ENCODE assay signal across 31 cellular contexts in genomic region chr18:24850532-24850931, GRCh38.
"Had no signal": no experiment of that assay in that cellular context is flagged by ENCODE, and none has a peak within 500 bp of the region (broad histone marks: within the 10 kb centered on the region; RNA-seq: fewer than 3 reads in every experiment).

No MANE protein-coding gene starts in this region.

- ATAC-seq: activated CD8-positive, alpha-beta T cell treated with anti-CD3 and anti-CD28 coated beads for 36 hours; activated naive CD4-positive, alpha-beta T cell treated with anti-CD3 and anti-CD28 coated beads, Interleukin-2, amount 50 U/mL, for 72 hours; activated T-cell treated with anti-CD3 and anti-CD28 coated beads, Interleukin-2, amount 50 U/mL, for 4 hours; esophagus mucosa; gastrocnemius medialis; heart right ventricle had no signal

- H3K4me1 ChIP-seq: ascending aorta, breast epithelium, gastrocnemius medialis, heart right ventricle had no signal

- H3K27ac ChIP-seq: ascending aorta, breast epithelium, cardiac muscle cell, coronary artery, dorsolateral prefrontal cortex, gastrocnemius medialis, heart right ventricle had no signal

- DNase-seq: activated CD4-positive, alpha-beta T cell treated with anti-CD3 and anti-CD28 coated beads for 1 hour; activated CD4-positive, alpha-beta T cell treated with anti-CD3 and anti-CD28 coated beads for 4 hours; activated CD4-positive, alpha-beta T cell treated with anti-CD3 and anti-CD28 coated beads, Interleukin-2, amount 10 ng/mL, durations not matched to agents 7 days and 5 days; activated CD4-positive, alpha-beta T cell treated with anti-CD3 and anti-CD28 coated beads, Interleukin-2, amount 50 U/mL, for 4 hours; activated CD8-positive, alpha-beta memory T cell treated with anti-CD3 and anti-CD28 coated beads for 24 hours; activated CD8-positive, alpha-beta T cell treated with anti-CD3 and anti-CD28 coated beads for 36 hours; activated effector memory CD4-positive, alpha-beta T cell treated with anti-CD3 and anti-CD28 coated beads, Interleukin-2, amount 50 U/mL, for 16 hours; activated naive CD4-positive, alpha-beta T cell; activated naive CD4-positive, alpha-beta T cell treated with anti-CD3 and anti-CD28 coated beads, Interleukin-2, amount 10 ng/mL, durations not matched to agents 7 days and 5 days; activated naive CD8-positive, alpha-beta T cell treated with anti-CD3 and anti-CD28 coated beads, Interleukin-2, amount 10 ng/mL, durations not matched to agents 7 days and 5 days; activated T-cell treated with anti-CD3 and anti-CD28 coated beads, Interleukin-2, amount 50 U/mL, for 4 hours; central memory CD4-positive, alpha-beta T cell; cerebellar nuclear complex; dorsolateral prefrontal cortex; effector memory CD4-positive, alpha-beta T cell; endodermal cell; foreskin fibroblast; gastrocnemius medialis; glutamatergic neuron; heart right ventricle; T-helper 2 cell had no signal

- H3K9me3 ChIP-seq: ascending aorta, breast epithelium, gastrocnemius medialis, heart right ventricle had no signal

- H3K27me3 Mint-ChIP-seq: activated CD4-positive, alpha-beta T cell treated with anti-CD3 and anti-CD28 coated beads, Interleukin-2, amount 10 ng/mL, durations not matched to agents 7 days and 5 days; activated naive CD4-positive, alpha-beta T cell treated with anti-CD3 and anti-CD28 coated beads, Interleukin-2, amount 10 ng/mL, durations not matched to agents 7 days and 5 days; activated naive CD8-positive, alpha-beta T cell treated with anti-CD3 and anti-CD28 coated beads, Interleukin-2, amount 10 ng/mL, durations not matched to agents 7 days and 5 days; dendritic cell treated with granulocyte-macrophage colony-stimulating factor and Interleukin-4, amounts not matched to agents 40 ng/mL and 50 ng/mL, for 4 days had no signal

- H3K4me3 Mint-ChIP-seq: activated CD4-positive, alpha-beta T cell treated with anti-CD3 and anti-CD28 coated beads, Interleukin-2, amount 10 ng/mL, durations not matched to agents 7 days and 5 days; activated CD8-positive, alpha-beta T cell treated with anti-CD3 and anti-CD28 coated beads for 36 hours; activated naive CD4-positive, alpha-beta T cell treated with anti-CD3 and anti-CD28 coated beads, Interleukin-2, amount 10 ng/mL, durations not matched to agents 7 days and 5 days; activated naive CD8-positive, alpha-beta T cell treated with anti-CD3 and anti-CD28 coated beads, Interleukin-2, amount 10 ng/mL, durations not matched to agents 7 days and 5 days; activated T-cell treated with anti-CD3 and anti-CD28 coated beads, Interleukin-2, amount 50 U/mL, for 4 hours; activated T-helper 1 cell treated with anti-CD3 and anti-CD28 coated beads, Interleukin-12 subunit alpha, Interleukin-12 subunit beta, Interleukin-2, Interleukin-4 antibody, amounts not matched to agents 30 ng/mL and 10 ng/mL and 1 ng/mL, durations not matched to agents 14 hours and 24 hours and 36 hours; brain; dendritic cell treated with granulocyte-macrophage colony-stimulating factor and Interleukin-4, amounts not matched to agents 40 ng/mL and 50 ng/mL, for 4 days; endodermal cell had no signal

- H3K27ac Mint-ChIP-seq: activated CD4-positive, alpha-beta T cell treated with anti-CD3 and anti-CD28 coated beads, Interleukin-2, amount 10 ng/mL, durations not matched to agents 7 days and 5 days; activated CD8-positive, alpha-beta T cell treated with anti-CD3 and anti-CD28 coated beads for 36 hours; activated naive CD4-positive, alpha-beta T cell treated with anti-CD3 and anti-CD28 coated beads, Interleukin-2, amount 10 ng/mL, durations not matched to agents 7 days and 5 days; activated naive CD4-positive, alpha-beta T cell treated with anti-CD3 and anti-CD28 coated beads, Interleukin-2, amount 50 U/mL, for 72 hours; activated naive CD8-positive, alpha-beta T cell treated with anti-CD3 and anti-CD28 coated beads, Interleukin-2, amount 10 ng/mL, durations not matched to agents 7 days and 5 days; activated T-helper 1 cell treated with anti-CD3 and anti-CD28 coated beads, Interleukin-12 subunit alpha, Interleukin-12 subunit beta, Interleukin-2, Interleukin-4 antibody, amounts not matched to agents 30 ng/mL and 10 ng/mL and 1 ng/mL, durations not matched to agents 14 hours and 24 hours and 36 hours; activated T-helper 2 cell treated with anti-CD3 and anti-CD28 coated beads, Interferon-gamma antibody, Interleukin-2, Interleukin-4, amounts not matched to agents 10 μg/mL and 5 μg/mL and 100 μg/mL, durations not matched to agents 14 hours and 24 hours and 36 hours; brain; dendritic cell treated with granulocyte-macrophage colony-stimulating factor and Interleukin-4, amounts not matched to agents 40 ng/mL and 50 ng/mL, for 4 days; endodermal cell had no signal

- H3K4me1 Mint-ChIP-seq: activated CD4-positive, alpha-beta T cell treated with anti-CD3 and anti-CD28 coated beads, Interleukin-2, amount 10 ng/mL, durations not matched to agents 7 days and 5 days; activated naive CD4-positive, alpha-beta T cell treated with anti-CD3 and anti-CD28 coated beads, Interleukin-2, amount 10 ng/mL, durations not matched to agents 7 days and 5 days; activated naive CD8-positive, alpha-beta T cell treated with anti-CD3 and anti-CD28 coated beads, Interleukin-2, amount 10 ng/mL, durations not matched to agents 7 days and 5 days; brain had no signal

- H3K36me3 ChIP-seq: ascending aorta, breast epithelium, cardiac muscle cell, gastrocnemius medialis, heart right ventricle had no signal

- H3K36me3 Mint-ChIP-seq: activated naive CD4-positive, alpha-beta T cell treated with anti-CD3 and anti-CD28 coated beads, Interleukin-2, amount 10 ng/mL, durations not matched to agents 7 days and 5 days; activated naive CD4-positive, alpha-beta T cell treated with anti-CD3 and anti-CD28 coated beads, Interleukin-2, amount 50 U/mL, for 72 hours; activated naive CD8-positive, alpha-beta T cell treated with anti-CD3 and anti-CD28 coated beads, Interleukin-2, amount 10 ng/mL, durations not matched to agents 7 days and 5 days; brain had no signal

- H3K9me3 Mint-ChIP-seq: activated CD4-positive, alpha-beta T cell treated with anti-CD3 and anti-CD28 coated beads, Interleukin-2, amount 10 ng/mL, durations not matched to agents 7 days and 5 days; activated CD8-positive, alpha-beta T cell treated with anti-CD3 and anti-CD28 coated beads for 36 hours; activated naive CD4-positive, alpha-beta T cell treated with anti-CD3 and anti-CD28 coated beads, Interleukin-2, amount 10 ng/mL, durations not matched to agents 7 days and 5 days; activated naive CD8-positive, alpha-beta T cell treated with anti-CD3 and anti-CD28 coated beads, Interleukin-2, amount 10 ng/mL, durations not matched to agents 7 days and 5 days; activated T-cell treated with anti-CD3 and anti-CD28 coated beads, Interleukin-2, amount 50 U/mL, for 4 hours; activated T-helper 1 cell treated with anti-CD3 and anti-CD28 coated beads, Interleukin-12 subunit alpha, Interleukin-12 subunit beta, Interleukin-2, Interleukin-4 antibody, amounts not matched to agents 30 ng/mL and 10 ng/mL and 1 ng/mL, durations not matched to agents 14 hours and 24 hours and 36 hours; activated T-helper 2 cell treated with anti-CD3 and anti-CD28 coated beads, Interferon-gamma antibody, Interleukin-2, Interleukin-4, amounts not matched to agents 10 μg/mL and 5 μg/mL and 100 μg/mL, durations not matched to agents 14 hours and 24 hours and 36 hours; dendritic cell treated with granulocyte-macrophage colony-stimulating factor and Interleukin-4, amounts not matched to agents 40 ng/mL and 50 ng/mL, for 4 days; endodermal cell had no signal

- H3K27me3 ChIP-seq: ascending aorta, breast epithelium, cardiac muscle cell, gastrocnemius medialis had no signal

- H3K4me3 ChIP-seq: ascending aorta, breast epithelium, cardiac muscle cell, coronary artery, dorsolateral prefrontal cortex, gastrocnemius medialis, heart right ventricle had no signal
